ENCODE assay signal across 2 cellular contexts in the genomic region with DNA sequence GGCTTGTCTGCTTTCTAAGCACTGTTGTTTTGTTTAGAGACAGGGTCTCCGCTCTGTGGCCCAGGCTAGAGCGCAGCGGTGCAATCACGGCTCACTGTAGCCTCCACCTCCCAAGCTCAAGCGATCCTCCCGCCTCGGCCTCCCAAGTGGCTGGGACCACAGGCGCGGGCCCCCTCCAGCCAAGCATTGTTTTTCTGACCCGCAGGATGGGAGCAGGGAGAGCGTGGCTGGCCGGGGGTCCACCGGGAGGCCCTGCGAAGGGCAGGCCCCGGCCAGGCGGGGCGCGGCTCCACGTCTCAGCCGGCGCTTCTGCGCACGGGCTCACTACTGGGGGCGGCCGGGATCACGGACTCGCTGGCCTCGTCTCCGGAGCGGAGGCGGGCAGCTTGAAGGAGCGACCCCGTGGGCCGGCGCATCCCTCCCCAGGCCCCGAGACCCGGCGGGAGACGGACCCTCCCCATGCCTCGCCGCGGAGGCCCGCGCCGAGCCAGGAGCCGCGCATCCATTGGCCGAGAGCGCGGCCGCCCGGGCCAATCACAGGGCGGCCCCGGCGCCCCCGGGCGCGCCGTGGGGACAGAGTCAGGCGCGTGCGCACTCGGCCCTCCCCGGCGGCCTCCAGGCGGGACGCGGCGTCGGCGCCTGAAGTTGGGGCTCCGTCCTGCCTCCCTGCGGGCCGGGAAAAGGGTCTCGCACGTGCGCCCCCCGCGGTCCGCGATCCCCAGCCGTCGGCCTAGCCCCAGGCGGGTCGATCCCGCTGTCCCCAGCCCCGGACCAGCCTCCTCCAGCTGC.
TF ChIP-seq lines count a peak whose summit lies in the region.

No MANE protein-coding gene starts in this region.

TF ChIP-seq in GM23338, 12 proteins besides CTCF, POLR2A, EP300 and RAD21:
- TF ChIP-seq POLR2AphosphoS5 (IDR thresholded peaks at IDR 0.05; ENCODE audit: low read depth) (peak; percentile 70), ZNF114 (CRISPR knock-in tag; IDR thresholded peaks at IDR 0.05) (no peak), ZNF331 (CRISPR knock-in tag; IDR thresholded peaks at IDR 0.05; ENCODE audit: low read depth) (no peak), NANOG (IDR thresholded peaks at IDR 0.05; ENCODE audit: borderline replicate concordance) (no peak)
TF ChIP-seq in GM23338: peak in this region for 1.

TF ChIP-seq in HepG2, 621 proteins besides CTCF, POLR2A, EP300 and RAD21 (continues in another document):
- TF ChIP-seq, protein P1, sequence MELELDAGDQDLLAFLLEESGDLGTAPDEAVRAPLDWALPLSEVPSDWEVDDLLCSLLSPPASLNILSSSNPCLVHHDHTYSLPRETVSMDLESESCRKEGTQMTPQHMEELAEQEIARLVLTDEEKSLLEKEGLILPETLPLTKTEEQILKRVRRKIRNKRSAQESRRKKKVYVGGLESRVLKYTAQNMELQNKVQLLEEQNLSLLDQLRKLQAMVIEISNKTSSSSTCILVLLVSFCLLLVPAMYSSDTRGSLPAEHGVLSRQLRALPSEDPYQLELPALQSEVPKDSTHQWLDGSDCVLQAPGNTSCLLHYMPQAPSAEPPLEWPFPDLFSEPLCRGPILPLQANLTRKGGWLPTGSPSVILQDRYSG (CRISPR knock-in tag; IDR thresholded peaks at IDR 0.05) = peak; percentile 84; the same call in 1 of the 2 replicates
- TF ChIP-seq IRX3 (CRISPR knock-in tag; IDR thresholded peaks at IDR 0.05; ENCODE audit: borderline replicate concordance, low read depth) (peak; percentile 82; the same call in 1 of the 2 replicates), NFIB (CRISPR knock-in tag; IDR thresholded peaks at IDR 0.05; ENCODE audit: borderline replicate concordance) (no peak), TBP (CRISPR knock-in tag; IDR thresholded peaks at IDR 0.05) (no peak), ZNF569 (CRISPR knock-in tag; IDR thresholded peaks at IDR 0.05; ENCODE audit: borderline replicate concordance) (0 out of 2 replicates have a peak, but pooled peaks have one; percentile 39), SRSF1 (optimal IDR thresholded peaks at IDR 0.05; ENCODE audit: low read depth, low read length) (peak; percentile 68), ZNF331 (CRISPR knock-in tag; IDR thresholded peaks at IDR 0.05) (no peak), MAF1 (CRISPR knock-in tag; IDR thresholded peaks at IDR 0.05; ENCODE audit: borderline replicate concordance) (no peak), KDM2A (CRISPR knock-in tag; IDR thresholded peaks at IDR 0.05; ENCODE audit: borderline replicate concordance, low read depth) (peak; percentile 34; the same call in 1 of the 2 replicates), ARNT2 (CRISPR knock-in tag; IDR thresholded peaks at IDR 0.05; ENCODE audit: low read depth) (peak; percentile 94), NFE2L2 (IDR thresholded peaks at IDR 0.05; ENCODE audit: low read length) (no peak), ARID2 (CRISPR knock-in tag; IDR thresholded peaks at IDR 0.05; ENCODE audit: borderline replicate concordance) (peak; percentile 84; the same call in 1 of the 2 replicates), ZSCAN31 (CRISPR knock-in tag; IDR thresholded peaks at IDR 0.05; ENCODE audit: low read depth) (peak; percentile 75; the same call in 1 of the 2 replicates), ZNF17 (CRISPR knock-in tag; IDR thresholded peaks at IDR 0.05) (no peak), POLR2AphosphoS5 (IDR thresholded peaks at IDR 0.05; ENCODE audit: low read depth, low read length) (peak; percentile 76), HOXA7 (CRISPR knock-in tag; IDR thresholded peaks at IDR 0.05) (no peak), ZNF782 (CRISPR knock-in tag; IDR thresholded peaks at IDR 0.05; ENCODE audit: borderline replicate concordance) (no peak), HDAC6 (IDR thresholded peaks at IDR 0.05; ENCODE audit: low read depth, low read length) (no peak), ZMYM4 (CRISPR knock-in tag; IDR thresholded peaks at IDR 0.05) (peak; percentile 51; the same call in 1 of the 2 replicates), ZNF652 (CRISPR knock-in tag; IDR thresholded peaks at IDR 0.05; ENCODE audit: borderline replicate concordance, low read depth) (no peak), ZNF709 (CRISPR knock-in tag; IDR thresholded peaks at IDR 0.05) (peak; percentile 93), MED8 (CRISPR knock-in tag; IDR thresholded peaks at IDR 0.05; ENCODE audit: insufficient replicate concordance) (no peak), ZNF557 (CRISPR knock-in tag; IDR thresholded peaks at IDR 0.05) (no peak), ZBTB38 (CRISPR knock-in tag; IDR thresholded peaks at IDR 0.05) (peak; percentile 47; the same call in 1 of the 2 replicates), ZNF260 (CRISPR knock-in tag; IDR thresholded peaks at IDR 0.05; ENCODE audit: borderline replicate concordance, low read depth) (no peak; the same call in 1 of the 2 replicates), FOXA3 (CRISPR knock-in tag; IDR thresholded peaks at IDR 0.05) (no peak), FOXA1 (IDR thresholded peaks at IDR 0.05) (no peak), FOXA1 (CRISPR knock-in tag; IDR thresholded peaks at IDR 0.05) (no peak; the same call in 1 of the 2 replicates), SNRNP70 (IDR thresholded peaks at IDR 0.05; ENCODE audit: low read depth, low read length) (no peak), HNRNPLL (IDR thresholded peaks at IDR 0.05; ENCODE audit: low read depth, low read length, poor library complexity, severe bottlenecking) (no peak), ZNF775 (CRISPR knock-in tag; IDR thresholded peaks at IDR 0.05; ENCODE audit: borderline replicate concordance) (no peak), FOSL2 (CRISPR knock-in tag; IDR thresholded peaks at IDR 0.05) (no peak)
- TF ChIP-seq, protein P2, sequence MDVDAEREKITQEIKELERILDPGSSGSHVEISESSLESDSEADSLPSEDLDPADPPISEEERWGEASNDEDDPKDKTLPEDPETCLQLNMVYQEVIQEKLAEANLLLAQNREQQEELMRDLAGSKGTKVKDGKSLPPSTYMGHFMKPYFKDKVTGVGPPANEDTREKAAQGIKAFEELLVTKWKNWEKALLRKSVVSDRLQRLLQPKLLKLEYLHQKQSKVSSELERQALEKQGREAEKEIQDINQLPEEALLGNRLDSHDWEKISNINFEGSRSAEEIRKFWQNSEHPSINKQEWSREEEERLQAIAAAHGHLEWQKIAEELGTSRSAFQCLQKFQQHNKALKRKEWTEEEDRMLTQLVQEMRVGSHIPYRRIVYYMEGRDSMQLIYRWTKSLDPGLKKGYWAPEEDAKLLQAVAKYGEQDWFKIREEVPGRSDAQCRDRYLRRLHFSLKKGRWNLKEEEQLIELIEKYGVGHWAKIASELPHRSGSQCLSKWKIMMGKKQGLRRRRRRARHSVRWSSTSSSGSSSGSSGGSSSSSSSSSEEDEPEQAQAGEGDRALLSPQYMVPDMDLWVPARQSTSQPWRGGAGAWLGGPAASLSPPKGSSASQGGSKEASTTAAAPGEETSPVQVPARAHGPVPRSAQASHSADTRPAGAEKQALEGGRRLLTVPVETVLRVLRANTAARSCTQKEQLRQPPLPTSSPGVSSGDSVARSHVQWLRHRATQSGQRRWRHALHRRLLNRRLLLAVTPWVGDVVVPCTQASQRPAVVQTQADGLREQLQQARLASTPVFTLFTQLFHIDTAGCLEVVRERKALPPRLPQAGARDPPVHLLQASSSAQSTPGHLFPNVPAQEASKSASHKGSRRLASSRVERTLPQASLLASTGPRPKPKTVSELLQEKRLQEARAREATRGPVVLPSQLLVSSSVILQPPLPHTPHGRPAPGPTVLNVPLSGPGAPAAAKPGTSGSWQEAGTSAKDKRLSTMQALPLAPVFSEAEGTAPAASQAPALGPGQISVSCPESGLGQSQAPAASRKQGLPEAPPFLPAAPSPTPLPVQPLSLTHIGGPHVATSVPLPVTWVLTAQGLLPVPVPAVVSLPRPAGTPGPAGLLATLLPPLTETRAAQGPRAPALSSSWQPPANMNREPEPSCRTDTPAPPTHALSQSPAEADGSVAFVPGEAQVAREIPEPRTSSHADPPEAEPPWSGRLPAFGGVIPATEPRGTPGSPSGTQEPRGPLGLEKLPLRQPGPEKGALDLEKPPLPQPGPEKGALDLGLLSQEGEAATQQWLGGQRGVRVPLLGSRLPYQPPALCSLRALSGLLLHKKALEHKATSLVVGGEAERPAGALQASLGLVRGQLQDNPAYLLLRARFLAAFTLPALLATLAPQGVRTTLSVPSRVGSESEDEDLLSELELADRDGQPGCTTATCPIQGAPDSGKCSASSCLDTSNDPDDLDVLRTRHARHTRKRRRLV (CRISPR knock-in tag; IDR thresholded peaks at IDR 0.05) = no peak
- TF ChIP-seq, protein P3, sequence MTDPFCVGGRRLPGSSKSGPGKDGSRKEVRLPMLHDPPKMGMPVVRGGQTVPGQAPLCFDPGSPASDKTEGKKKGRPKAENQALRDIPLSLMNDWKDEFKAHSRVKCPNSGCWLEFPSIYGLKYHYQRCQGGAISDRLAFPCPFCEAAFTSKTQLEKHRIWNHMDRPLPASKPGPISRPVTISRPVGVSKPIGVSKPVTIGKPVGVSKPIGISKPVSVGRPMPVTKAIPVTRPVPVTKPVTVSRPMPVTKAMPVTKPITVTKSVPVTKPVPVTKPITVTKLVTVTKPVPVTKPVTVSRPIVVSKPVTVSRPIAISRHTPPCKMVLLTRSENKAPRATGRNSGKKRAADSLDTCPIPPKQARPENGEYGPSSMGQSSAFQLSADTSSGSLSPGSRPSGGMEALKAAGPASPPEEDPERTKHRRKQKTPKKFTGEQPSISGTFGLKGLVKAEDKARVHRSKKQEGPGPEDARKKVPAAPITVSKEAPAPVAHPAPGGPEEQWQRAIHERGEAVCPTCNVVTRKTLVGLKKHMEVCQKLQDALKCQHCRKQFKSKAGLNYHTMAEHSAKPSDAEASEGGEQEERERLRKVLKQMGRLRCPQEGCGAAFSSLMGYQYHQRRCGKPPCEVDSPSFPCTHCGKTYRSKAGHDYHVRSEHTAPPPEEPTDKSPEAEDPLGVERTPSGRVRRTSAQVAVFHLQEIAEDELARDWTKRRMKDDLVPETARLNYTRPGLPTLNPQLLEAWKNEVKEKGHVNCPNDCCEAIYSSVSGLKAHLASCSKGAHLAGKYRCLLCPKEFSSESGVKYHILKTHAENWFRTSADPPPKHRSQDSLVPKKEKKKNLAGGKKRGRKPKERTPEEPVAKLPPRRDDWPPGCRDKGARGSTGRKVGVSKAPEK (CRISPR knock-in tag; IDR thresholded peaks at IDR 0.05; ENCODE audit: borderline replicate concordance) = no peak
- TF ChIP-seq, protein P4, sequence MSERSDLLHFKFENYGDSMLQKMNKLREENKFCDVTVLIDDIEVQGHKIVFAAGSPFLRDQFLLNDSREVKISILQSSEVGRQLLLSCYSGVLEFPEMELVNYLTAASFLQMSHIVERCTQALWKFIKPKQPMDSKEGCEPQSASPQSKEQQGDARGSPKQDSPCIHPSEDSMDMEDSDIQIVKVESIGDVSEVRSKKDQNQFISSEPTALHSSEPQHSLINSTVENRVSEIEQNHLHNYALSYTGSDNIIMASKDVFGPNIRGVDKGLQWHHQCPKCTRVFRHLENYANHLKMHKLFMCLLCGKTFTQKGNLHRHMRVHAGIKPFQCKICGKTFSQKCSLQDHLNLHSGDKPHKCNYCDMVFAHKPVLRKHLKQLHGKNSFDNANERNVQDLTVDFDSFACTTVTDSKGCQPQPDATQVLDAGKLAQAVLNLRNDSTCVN (CRISPR knock-in tag; IDR thresholded peaks at IDR 0.05; ENCODE audit: borderline replicate concordance) = no peak
- TF ChIP-seq, protein P5, sequence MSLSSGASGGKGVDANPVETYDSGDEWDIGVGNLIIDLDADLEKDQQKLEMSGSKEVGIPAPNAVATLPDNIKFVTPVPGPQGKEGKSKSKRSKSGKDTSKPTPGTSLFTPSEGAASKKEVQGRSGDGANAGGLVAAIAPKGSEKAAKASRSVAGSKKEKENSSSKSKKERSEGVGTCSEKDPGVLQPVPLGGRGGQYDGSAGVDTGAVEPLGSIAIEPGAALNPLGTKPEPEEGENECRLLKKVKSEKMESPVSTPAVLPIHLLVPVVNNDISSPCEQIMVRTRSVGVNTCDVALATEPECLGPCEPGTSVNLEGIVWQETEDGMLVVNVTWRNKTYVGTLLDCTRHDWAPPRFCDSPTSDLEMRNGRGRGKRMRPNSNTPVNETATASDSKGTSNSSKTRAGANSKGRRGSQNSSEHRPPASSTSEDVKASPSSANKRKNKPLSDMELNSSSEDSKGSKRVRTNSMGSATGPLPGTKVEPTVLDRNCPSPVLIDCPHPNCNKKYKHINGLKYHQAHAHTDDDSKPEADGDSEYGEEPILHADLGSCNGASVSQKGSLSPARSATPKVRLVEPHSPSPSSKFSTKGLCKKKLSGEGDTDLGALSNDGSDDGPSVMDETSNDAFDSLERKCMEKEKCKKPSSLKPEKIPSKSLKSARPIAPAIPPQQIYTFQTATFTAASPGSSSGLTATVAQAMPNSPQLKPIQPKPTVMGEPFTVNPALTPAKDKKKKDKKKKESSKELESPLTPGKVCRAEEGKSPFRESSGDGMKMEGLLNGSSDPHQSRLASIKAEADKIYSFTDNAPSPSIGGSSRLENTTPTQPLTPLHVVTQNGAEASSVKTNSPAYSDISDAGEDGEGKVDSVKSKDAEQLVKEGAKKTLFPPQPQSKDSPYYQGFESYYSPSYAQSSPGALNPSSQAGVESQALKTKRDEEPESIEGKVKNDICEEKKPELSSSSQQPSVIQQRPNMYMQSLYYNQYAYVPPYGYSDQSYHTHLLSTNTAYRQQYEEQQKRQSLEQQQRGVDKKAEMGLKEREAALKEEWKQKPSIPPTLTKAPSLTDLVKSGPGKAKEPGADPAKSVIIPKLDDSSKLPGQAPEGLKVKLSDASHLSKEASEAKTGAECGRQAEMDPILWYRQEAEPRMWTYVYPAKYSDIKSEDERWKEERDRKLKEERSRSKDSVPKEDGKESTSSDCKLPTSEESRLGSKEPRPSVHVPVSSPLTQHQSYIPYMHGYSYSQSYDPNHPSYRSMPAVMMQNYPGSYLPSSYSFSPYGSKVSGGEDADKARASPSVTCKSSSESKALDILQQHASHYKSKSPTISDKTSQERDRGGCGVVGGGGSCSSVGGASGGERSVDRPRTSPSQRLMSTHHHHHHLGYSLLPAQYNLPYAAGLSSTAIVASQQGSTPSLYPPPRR (CRISPR knock-in tag; IDR thresholded peaks at IDR 0.05; ENCODE audit: borderline replicate concordance) = no peak; the same call in 1 of the 2 replicates
- TF ChIP-seq, protein P6, sequence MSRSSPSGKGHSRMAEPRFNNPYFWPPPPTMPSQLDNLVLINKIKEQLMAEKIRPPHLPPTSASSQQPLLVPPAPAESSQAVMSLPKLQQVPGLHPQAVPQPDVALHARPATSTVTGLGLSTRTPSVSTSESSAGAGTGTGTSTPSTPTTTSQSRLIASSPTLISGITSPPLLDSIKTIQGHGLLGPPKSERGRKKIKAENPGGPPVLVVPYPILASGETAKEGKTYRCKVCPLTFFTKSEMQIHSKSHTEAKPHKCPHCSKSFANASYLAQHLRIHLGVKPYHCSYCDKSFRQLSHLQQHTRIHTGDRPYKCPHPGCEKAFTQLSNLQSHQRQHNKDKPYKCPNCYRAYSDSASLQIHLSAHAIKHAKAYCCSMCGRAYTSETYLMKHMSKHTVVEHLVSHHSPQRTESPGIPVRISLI (CRISPR knock-in tag; IDR thresholded peaks at IDR 0.05; ENCODE audit: borderline replicate concordance) = no peak
